Comparison of ENCODE assay signal across 8 cellular contexts in genomic region chr4:158810487-158811215, GRCh38. TPM values are rescaled to one million over a fixed set of nuclear protein-coding genes. Genes with fewer than 3 reads are reported as not detected.
DNase-seq lines count a peak whose midpoint lies in the region; ATAC-seq and TF ChIP-seq lines count a peak whose summit lies in the region.

No MANE protein-coding gene starts in this region.

- DNase-seq in AG04450 (ENCODE audit: low read depth, low spot score) (peak; percentile 82), GM23248 (peak; percentile 99), glomerular endothelial cell (ENCODE audit: extremely low read depth, low read depth, low spot score) (peak; percentile 86), renal cortical epithelial cell (ENCODE audit: low read depth) (peak; percentile 97), NCI-H2196 treated with DMSO at 0.1 percent for 48 hours (lab: John Stamatoyannopoulos, UW; ENCODE audit: unreplicated experiment) (no peak)
- DNase-seq in activated CD4-positive, alpha-beta memory T cell treated with anti-CD3 and anti-CD28 coated beads for 36 hours, result peak; percentile 34
- DNase-seq in activated CD8-positive, alpha-beta memory T cell treated with anti-CD3 and anti-CD28 coated beads, Interleukin-2, amount 50 U/mL, for 48 hours, result no peak

- POLR2A ChIA-PET in AG04450 (lab: Yijun Ruan, JAX), result interaction anchor here (0.8 to 1.1 kb wide), 2 partner anchors 42 to 485 kb away, joined by 4 read pairs; partner anchors contain the start of gene FNIP2
- POLR2A ChIA-PET in activated CD4-positive, alpha-beta memory T cell treated with anti-CD3 and anti-CD28 coated beads for 36 hours (lab: Charles Lee), result interaction anchor here (0.7 to 2.1 kb wide), 6 partner anchors 9 to 41 kb away, joined by 3 to 8 read pairs (median 6); no protein-coding TSS in a partner anchor

- H3K4me3 Mint-ChIP-seq in activated CD4-positive, alpha-beta memory T cell treated with anti-CD3 and anti-CD28 coated beads for 36 hours, result peak overlapping the region; percentile 39

- H3K27ac ChIP-seq in AG04450 (ENCODE audit: low read depth, low read length) (peak overlapping the region; percentile 66), GM23248 (peak overlapping the region; percentile 98)

- H3K4me3 ChIP-seq in AG04450 (ENCODE audit: low read depth, low read length) (peak overlapping the region; percentile 20), GM23248 (peak overlapping the region; percentile 60)

- peak overlapping the region; percentile 64 for H3K27ac Mint-ChIP-seq in activated CD4-positive, alpha-beta memory T cell treated with anti-CD3 and anti-CD28 coated beads for 36 hours

- peaks cover 73% of the 10 kb centered on the region for H3K79me2 ChIP-seq in GM23248 (ENCODE audit: insufficient read depth)

- peaks cover 46% of the 10 kb centered on the region for H3K4me1 Mint-ChIP-seq in activated CD4-positive, alpha-beta memory T cell treated with anti-CD3 and anti-CD28 coated beads for 36 hours (ENCODE audit: low read depth)

- no peak for ATAC-seq in GM21786 (IDR thresholded peaks at IDR 0.05; ENCODE audit: unreplicated experiment)

- no peak overlapping the region for H2AFZ ChIP-seq in GM23248

- in situ Hi-C loops in GM23248 (cut with MboI), result no loop called here

- peaks cover 42% of the 10 kb centered on the region for H3F3A ChIP-seq in GM23248 (ENCODE audit: insufficient read depth)

- no peaks in the 10 kb centered on the region; the same call in 1 of the 2 replicates for H3K9me3 ChIP-seq in AG04450 (ENCODE audit: control insufficient read depth, insufficient read depth, low read length)
- H3K9me3 ChIP-seq in GM23248 (ENCODE audit: low read depth), result no peaks in the 10 kb centered on the region

- H3K9me3 Mint-ChIP-seq in activated CD4-positive, alpha-beta memory T cell treated with anti-CD3 and anti-CD28 coated beads for 36 hours, result no peaks in the 10 kb centered on the region

- H3K4me1 ChIP-seq in GM23248 (ENCODE audit: insufficient read depth), result peaks cover 51% of the 10 kb centered on the region

- peak overlapping the region; percentile 82 for H3K4me2 ChIP-seq in GM23248 (ENCODE audit: unreplicated experiment)

- H3K36me3 Mint-ChIP-seq in activated CD4-positive, alpha-beta memory T cell treated with anti-CD3 and anti-CD28 coated beads for 36 hours, result peaks cover 3% of the 10 kb centered on the region

- no peaks in the 10 kb centered on the region for H3K27me3 Mint-ChIP-seq in activated CD4-positive, alpha-beta memory T cell treated with anti-CD3 and anti-CD28 coated beads for 36 hours

- no peaks in the 10 kb centered on the region for H4K20me1 ChIP-seq in GM23248 (ENCODE audit: insufficient read depth)

- intact Hi-C loops in activated CD4-positive, alpha-beta memory T cell treated with anti-CD3 and anti-CD28 coated beads for 36 hours (cut with micrococcal nuclease), result loop anchor here (2.0 kb wide), 2 partner anchors 32 to 42 kb away; partner anchors contain the start of gene FNIP2

- no peaks in the 10 kb centered on the region for H3K9me2 ChIP-seq in GM23248 (ENCODE audit: insufficient read depth)

- WGBS in GM23248 (ENCODE audit: low coverage in 1 of 2, low lambda C conversion rate in 2 of 2, missing lambda C conversion rate in 2 of 2), 2 experiments, result 1 to 3% methylated on average over 3 of the region's 3 CpGs

- H3K27me3 ChIP-seq in AG04450 (ENCODE audit: control insufficient read depth, insufficient read depth, low read length), result no peaks in the 10 kb centered on the region
- no peaks in the 10 kb centered on the region for H3K27me3 ChIP-seq in GM23248 (replicated peaks; ENCODE audit: insufficient read depth)

- peak overlapping the region; percentile 85 for H3K9ac ChIP-seq in GM23248

- TF ChIP-seq CTCF in AG04450 (IDR thresholded peaks at IDR 0.05; ENCODE audit: low read depth, low read length), result no peak

- H3K36me3 ChIP-seq in GM23248 (ENCODE audit: low read depth), result no peaks in the 10 kb centered on the region

- CTCF ChIA-PET in AG04450 (lab: Charles Lee), result interaction anchor here (0.7 kb wide), 1 partner anchor 39 kb away, joined by 4 read pairs; no protein-coding TSS in a partner anchor
- CTCF ChIA-PET in activated CD4-positive, alpha-beta memory T cell treated with anti-CD3 and anti-CD28 coated beads for 36 hours (lab: Charles Lee), result interaction anchor here (1.1 to 1.3 kb wide), 2 partner anchors 15 to 83 kb away, joined by 3 to 4 read pairs; no protein-coding TSS in a partner anchor

RNA-seq across cellular contexts. Expression of gene FNIP2, which starts 41.8 kb away (rescaled TPM):
- polyA plus RNA-seq in AG04450 (2011; rRNA removed) (8.4 and 9.8 TPM in 2 replicates), GM23248 (2016; fragmentation: Nextera tagmentation; extraction: Ambion mirVana) (1.8 TPM in 2 replicates)
- polyA minus RNA-seq in AG04450 (2011; rRNA and poly(A)+ RNA removed), result 22.5 and 22.8 TPM in 2 replicates
- 14.4 and 22.4 TPM in 2 replicates for total RNA-seq in GM23248 (2014; rRNA removed; shearing (Covaris generic))
- 10 to 100 TPM; 17.7 to 19.4 TPM for total RNA-seq in activated CD4-positive, alpha-beta memory T cell treated with anti-CD3 and anti-CD28 coated beads for 36 hours
- total RNA-seq in glomerular endothelial cell (24.2 and 25.2 TPM in 2 replicates), renal cortical epithelial cell (143 TPM in 2 replicates)

Comparison
In these comparisons a context has a peak if more than half of its experiments do, and no peak if none do; other contexts are left out.
1. DNase-seq: peak in AG04450 (single experiment), GM23248 (single experiment), activated CD4-positive, alpha-beta memory T cell treated with anti-CD3 and anti-CD28 coated beads for 36 hours (single experiment), glomerular endothelial cell (single experiment) and renal cortical epithelial cell (single experiment); none in activated CD8-positive, alpha-beta memory T cell treated with anti-CD3 and anti-CD28 coated beads, Interleukin-2, amount 50 U/mL, for 48 hours (single experiment) and NCI-H2196 treated with DMSO at 0.1 percent for 48 hours (single experiment).